ENCODE assay signal across 1 cellular context in genomic region chr11:65633390-65634139, GRCh38.
TF ChIP-seq lines count a peak whose summit lies in the region.

No MANE protein-coding gene starts in this region.

TF ChIP-seq in HepG2, 621 proteins besides CTCF, POLR2A, EP300 and RAD21:
- no peak for TF ChIP-seq KLF16 (CRISPR knock-in tag; IDR thresholded peaks at IDR 0.05)
- TF ChIP-seq RBFOX2 (IDR thresholded peaks at IDR 0.05; ENCODE audit: low read depth, low read length) = 0 out of 2 replicates have a peak, but pooled peaks have one; percentile 5
- TF ChIP-seq, protein P1, sequence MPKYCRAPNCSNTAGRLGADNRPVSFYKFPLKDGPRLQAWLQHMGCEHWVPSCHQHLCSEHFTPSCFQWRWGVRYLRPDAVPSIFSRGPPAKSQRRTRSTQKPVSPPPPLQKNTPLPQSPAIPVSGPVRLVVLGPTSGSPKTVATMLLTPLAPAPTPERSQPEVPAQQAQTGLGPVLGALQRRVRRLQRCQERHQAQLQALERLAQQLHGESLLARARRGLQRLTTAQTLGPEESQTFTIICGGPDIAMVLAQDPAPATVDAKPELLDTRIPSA (CRISPR knock-in tag; IDR thresholded peaks at IDR 0.05; ENCODE audit: borderline replicate concordance) = no peak
- TF ChIP-seq ZNF225 (CRISPR knock-in tag; IDR thresholded peaks at IDR 0.05) = no peak
- TF ChIP-seq ZNF687 (CRISPR knock-in tag; IDR thresholded peaks at IDR 0.05) = peak; percentile 23; the same call in 1 of the 2 replicates
- no peak for TF ChIP-seq KLF12 (CRISPR knock-in tag; IDR thresholded peaks at IDR 0.05; ENCODE audit: borderline replicate concordance)
- no peak for TF ChIP-seq ZNF275 (CRISPR knock-in tag; IDR thresholded peaks at IDR 0.05; ENCODE audit: borderline replicate concordance)
- no peak for TF ChIP-seq ARNT (IDR thresholded peaks at IDR 0.05)
- TF ChIP-seq AGO2 (optimal IDR thresholded peaks at IDR 0.05; ENCODE audit: low read depth, low read length) = peak; percentile 73
